ENCODE assay signal across 8 cellular contexts in the genomic region with DNA sequence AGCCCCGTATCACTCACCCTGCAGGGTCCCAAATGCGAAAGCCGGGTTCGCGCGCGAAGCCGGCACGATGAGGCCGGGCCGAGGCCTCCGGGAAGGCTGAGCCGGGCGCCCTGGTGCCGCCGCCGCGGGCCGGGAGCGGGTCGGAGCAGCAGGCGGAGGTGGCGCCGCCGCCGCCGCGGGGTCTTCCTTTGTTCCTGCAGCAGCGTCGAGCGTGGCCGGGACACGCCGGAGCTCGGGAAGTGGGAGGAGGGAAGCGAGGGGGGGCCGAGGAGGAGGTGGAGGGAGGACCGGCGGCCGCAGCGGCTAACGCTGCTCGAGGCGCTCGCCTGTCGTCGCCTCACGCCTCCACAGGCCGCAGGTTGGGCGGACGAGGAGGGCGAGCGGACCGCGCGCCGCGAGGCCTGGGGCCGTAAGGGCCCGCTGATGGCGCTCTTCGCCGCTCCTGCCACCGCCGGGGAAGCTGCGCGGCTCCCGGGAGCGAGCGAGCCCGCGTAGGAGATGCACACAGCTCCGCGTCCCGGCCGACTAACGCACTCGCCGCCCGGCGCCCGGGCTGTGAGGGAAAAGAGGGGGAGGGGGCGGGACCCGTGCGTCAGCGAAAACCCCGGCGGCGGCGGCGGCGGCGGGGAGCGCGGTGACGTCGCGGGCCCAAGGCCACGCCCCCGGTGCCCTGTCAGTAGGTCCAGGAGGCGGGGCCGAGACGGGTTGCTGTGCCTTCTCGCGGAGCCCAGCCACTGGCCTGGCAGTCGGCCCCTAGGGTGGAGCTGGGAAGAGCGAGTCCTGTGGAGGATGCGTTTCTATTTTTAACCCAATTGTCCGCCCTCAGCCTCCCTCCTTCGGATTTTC. TPM values are rescaled to one million over a fixed set of nuclear protein-coding genes. Genes with fewer than 3 reads are reported as not detected.
A peak's percentile ranks its signal among the peaks of the same experiment; 100 is the strongest.
DNase-seq lines count a peak whose midpoint lies in the region; ATAC-seq lines count a peak whose summit lies in the region.

A gene with protein sequence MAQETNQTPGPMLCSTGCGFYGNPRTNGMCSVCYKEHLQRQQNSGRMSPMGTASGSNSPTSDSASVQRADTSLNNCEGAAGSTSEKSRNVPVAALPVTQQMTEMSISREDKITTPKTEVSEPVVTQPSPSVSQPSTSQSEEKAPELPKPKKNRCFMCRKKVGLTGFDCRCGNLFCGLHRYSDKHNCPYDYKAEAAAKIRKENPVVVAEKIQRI (minus strand): TSS at position 530 of the 846 bp plus-strand sequence. CDS start 4,430 bp downstream, outside the sequence.

- peak; percentile 91 to 95 (median 92) for DNase-seq in CD8-positive, alpha-beta memory T cell
- DNase-seq in HPDE6-E6E7 (ENCODE audit: extremely low spot score): peak; percentile 96
- DNase-seq in NK-92 treated with Interleukin-12 subunit alpha and Interleukin-12 subunit beta, amount 100 ng/mL, for 24 hours (lab: John Stamatoyannopoulos, UW): peak; percentile 89
- DNase-seq in effector memory CD4-positive, alpha-beta T cell: peak; percentile 86 to 93 (median 92)
- DNase-seq in medulla oblongata (ENCODE audit: extremely low spot score): peak; percentile 99
- DNase-seq in stimulated activated CD8-positive, alpha-beta memory T cell treated with anti-CD3 and anti-CD28 coated beads, Interleukin-12 subunit alpha, Interleukin-12 subunit beta, amount 100 ng/mL, for 1 hour (ENCODE audit: low read depth): peak; percentile 89

- peak; percentile 77 for ATAC-seq in GM19463 (IDR thresholded peaks at IDR 0.05; ENCODE audit: unreplicated experiment)

- no peaks in the 10 kb centered on the region for H3K27me3 Mint-ChIP-seq in CD8-positive, alpha-beta memory T cell

- H3K4me1 Mint-ChIP-seq in CD8-positive, alpha-beta memory T cell: peaks cover 44 to 50% (median 47%) of the 10 kb centered on the region in 3 donors

- H3K36me3 Mint-ChIP-seq in CD8-positive, alpha-beta memory T cell: peaks cover 0 to 35% (median 0%) of the 10 kb centered on the region in 3 donors

- H3K27me3 ChIP-seq in CD8-positive, alpha-beta memory T cell (ENCODE audit: insufficient read depth, low read length, poor library complexity, severe bottlenecking): no peaks in the 10 kb centered on the region
- H3K27me3 ChIP-seq in effector memory CD4-positive, alpha-beta T cell (replicated peaks; ENCODE audit: control insufficient read depth, insufficient read depth, low read length, poor library complexity, severe bottlenecking): no peaks in the 10 kb centered on the region

- peak within 1 kb of the TSS; percentile 99 for H3K27ac ChIP-seq in CD8-positive, alpha-beta memory T cell (ENCODE audit: low read depth, low read length)
- H3K27ac ChIP-seq in effector memory CD4-positive, alpha-beta T cell (ENCODE audit: insufficient read depth, low read length, poor library complexity, severe bottlenecking): peak within 1 kb of the TSS; percentile 98

- H3K4me3 Mint-ChIP-seq in CD8-positive, alpha-beta memory T cell: peak within 1 kb of the TSS; percentile 91 to 98 (median 96)

- H3K9me3 ChIP-seq in CD8-positive, alpha-beta memory T cell (ENCODE audit: low read length): no peaks in the 10 kb centered on the region
- no peaks in the 10 kb centered on the region for H3K9me3 ChIP-seq in effector memory CD4-positive, alpha-beta T cell (ENCODE audit: control insufficient read depth, low read length)

- peaks cover 0 to 3% (median 0%) of the 10 kb centered on the region in 5 donors for H3K9me3 Mint-ChIP-seq in CD8-positive, alpha-beta memory T cell

- peak within 1 kb of the TSS; percentile 93 to 100 (median 98) for H3K27ac Mint-ChIP-seq in CD8-positive, alpha-beta memory T cell

- peaks cover 8% of the 10 kb centered on the region for H3K36me3 ChIP-seq in CD8-positive, alpha-beta memory T cell (ENCODE audit: insufficient read depth, low read length)
- H3K36me3 ChIP-seq in effector memory CD4-positive, alpha-beta T cell (ENCODE audit: control insufficient read depth, insufficient read depth, low read length): peaks cover 7% of the 10 kb centered on the region

- peaks cover 34% of the 10 kb centered on the region for H3K4me1 ChIP-seq in CD8-positive, alpha-beta memory T cell (ENCODE audit: insufficient read depth, low read length)
- H3K4me1 ChIP-seq in effector memory CD4-positive, alpha-beta T cell (ENCODE audit: control insufficient read depth, insufficient read depth, low read length, poor library complexity, severe bottlenecking): peaks cover 23% of the 10 kb centered on the region

- POLR2A ChIA-PET in CD8-positive, alpha-beta memory T cell (lab: Charles Lee): interaction anchor here (0.6 to 3.1 kb wide), 9 partner anchors 79 to 1947 kb away, joined by 3 to 15 read pairs (median 4); a partner anchor contains a TSS
- POLR2A ChIA-PET in activated CD8-positive, alpha-beta memory T cell treated with anti-CD3 and anti-CD28 coated beads for 36 hours (lab: Charles Lee): interaction anchor here (0.6 to 2.0 kb wide), 7 partner anchors 17 to 1950 kb away, joined by 3 to 11 read pairs (median 4); no protein-coding TSS in a partner anchor

- peak within 1 kb of the TSS; percentile 99 for H3K4me3 ChIP-seq in CD8-positive, alpha-beta memory T cell (ENCODE audit: low read length)
- peak within 1 kb of the TSS; percentile 94 for H3K4me3 ChIP-seq in effector memory CD4-positive, alpha-beta T cell (ENCODE audit: insufficient read depth, low read depth, low read length, poor library complexity, severe bottlenecking)

- CTCF ChIA-PET in CD8-positive, alpha-beta memory T cell (lab: Charles Lee): interaction anchor here (0.8 to 1.8 kb wide), 4 partner anchors 13 to 227 kb away, joined by 3 to 4 read pairs (median 3); no protein-coding TSS in a partner anchor
- CTCF ChIA-PET in activated CD8-positive, alpha-beta memory T cell treated with anti-CD3 and anti-CD28 coated beads for 36 hours (lab: Charles Lee): interaction anchor here (0.6 to 1.3 kb wide), 4 partner anchors 18 to 367 kb away, joined by 3 to 5 read pairs (median 3); no protein-coding TSS in a partner anchor

RNA-seq across cellular contexts. Expression of the gene that starts here (rescaled TPM):
- total RNA-seq in CD8-positive, alpha-beta memory T cell: 10 to 100 TPM; 91.0 to 98.8 TPM
- 82.4 TPM for polyA plus RNA-seq in CD8-positive, alpha-beta memory T cell
- 10 to 100 TPM; 85.8 to 86.7 TPM for total RNA-seq in activated CD8-positive, alpha-beta memory T cell treated with anti-CD3 and anti-CD28 coated beads for 36 hours

Comparison
In these comparisons a context has a peak if more than half of its experiments do, and no peak if none do; other contexts are left out.
1. Peak in every context shown above with its lines: DNase-seq, ATAC-seq, H3K4me3 ChIP-seq and H3K27ac ChIP-seq.